17 cellular contexts compared by ENCODE assay signal in genomic region chr10:121501796-121502195, GRCh38.
"Had no signal": no experiment of that assay in that cellular context is flagged by ENCODE, and none has a peak within 500 bp of the region (broad histone marks: within the 10 kb centered on the region; RNA-seq: fewer than 3 reads in every experiment).

No MANE protein-coding gene starts in this region.

- H3K27ac ChIP-seq: colonic mucosa, foreskin keratinocyte, heart left ventricle, ovary, right lobe of liver, tibial artery had no signal

- DNase-seq: activated CD4-positive, alpha-beta memory T cell treated with anti-CD3 and anti-CD28 coated beads, Interleukin-2, amount 10 ng/mL, durations not matched to agents 7 days and 5 days; activated CD4-positive, alpha-beta T cell treated with anti-CD3 and anti-CD28 coated beads for 48 hours; activated CD4-positive, CD25-positive, alpha-beta regulatory T cell; activated CD8-positive, alpha-beta memory T cell treated with anti-CD3 and anti-CD28 coated beads, Interleukin-2, amount 10 ng/mL, durations not matched to agents 7 days and 5 days; activated naive CD4-positive, alpha-beta T cell; central memory CD4-positive, alpha-beta T cell; colonic mucosa; foreskin keratinocyte; heart left ventricle; left ventricle myocardium superior; ovary; right lobe of liver; stimulated activated CD4-positive, alpha-beta T cell treated with anti-CD3 and anti-CD28 coated beads, Interleukin-4, amount 100 ng/mL, for 4 hours; stimulated activated naive B cell treated with anti-CD40 and anti-IgM and Interleukin-4, amounts not matched to agents 10 μg/mL and 1 μg/mL and 100 μg/mL, for 72 hours; T-cell; tibial artery had no signal

- H3K4me1 ChIP-seq: colonic mucosa, heart left ventricle, right lobe of liver had no signal

- H3K36me3 ChIP-seq: colonic mucosa, heart left ventricle, ovary, right lobe of liver had no signal

- H3K9me3 ChIP-seq: colonic mucosa, heart left ventricle, ovary, right lobe of liver, tibial artery had no signal

- H3K4me3 ChIP-seq: colonic mucosa, heart left ventricle, ovary, right lobe of liver, tibial artery had no signal

- H3K27me3 ChIP-seq: colonic mucosa, foreskin keratinocyte, ovary, right lobe of liver, tibial artery had no signal

- ATAC-seq: activated CD8-positive, alpha-beta memory T cell treated with anti-CD3 and anti-CD28 coated beads, Interleukin-2, amount 10 ng/mL, durations not matched to agents 7 days and 5 days; activated T-helper 17 cell treated with anti-CD3 and anti-CD28 coated beads, Interleukin-2, amount 50 U/mL, for 72 hours; foreskin keratinocyte; heart left ventricle; left ventricle myocardium superior; right lobe of liver; stimulated activated naive B cell treated with anti-CD40 and anti-IgM and Interleukin-4, amounts not matched to agents 10 μg/mL and 1 μg/mL and 100 μg/mL, for 72 hours; T-cell had no signal
